ENCODE assay signal across 9 cellular contexts in the genomic region with DNA sequence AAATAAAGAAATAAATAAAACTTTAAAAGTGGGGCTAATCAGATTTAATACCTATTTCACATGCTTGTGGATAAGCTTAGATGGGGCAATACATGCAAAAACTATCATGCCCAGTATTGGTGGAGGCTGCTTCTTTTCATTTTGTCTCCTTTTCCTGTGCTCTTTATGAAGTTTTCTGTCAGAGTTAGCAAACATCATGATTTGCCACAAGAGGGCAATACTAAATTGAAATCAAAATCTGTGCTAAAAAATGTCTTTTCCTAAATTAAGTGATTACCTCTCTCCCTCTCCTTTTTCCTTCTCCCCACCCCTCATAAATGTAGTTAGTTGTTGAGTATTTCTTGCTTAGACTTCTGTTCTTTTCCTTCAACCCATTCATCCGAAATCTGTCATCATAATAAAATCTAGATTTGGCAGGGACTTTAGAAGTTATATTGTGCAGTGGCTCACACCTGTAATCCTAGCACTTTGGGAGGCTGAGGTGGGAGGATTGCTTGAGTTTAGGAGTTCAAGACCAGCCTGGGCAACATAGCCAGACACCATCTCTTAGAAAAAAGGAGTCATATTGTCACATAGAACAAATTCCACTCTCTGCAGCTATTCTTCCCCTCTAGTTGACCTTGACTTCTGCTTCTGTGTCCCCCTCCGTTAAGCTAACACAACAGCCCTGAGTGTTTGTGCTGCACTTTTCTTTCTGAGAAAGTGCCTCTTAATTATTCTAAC. TPM values are rescaled to one million over a fixed set of nuclear protein-coding genes. Genes with fewer than 3 reads are reported as not detected.
A peak's percentile ranks its signal among the peaks of the same experiment; 100 is the strongest.
DNase-seq lines count a peak whose midpoint lies in the region; ATAC-seq and TF ChIP-seq lines count a peak whose summit lies in the region.
"Had no signal": no experiment of that assay in that cellular context is flagged by ENCODE, and none has a peak within 500 bp of the region (broad histone marks: within the 10 kb centered on the region; RNA-seq: fewer than 3 reads in every experiment).

No MANE protein-coding gene starts in this region.

- no peaks in the 10 kb centered on the region for H3K9me2 ChIP-seq in GM23338 (ENCODE audit: insufficient read depth)

- peaks cover 35% of the 10 kb centered on the region for H3K4me1 Mint-ChIP-seq in GM23338

- H3K36me3 Mint-ChIP-seq in GM23338 (ENCODE audit: low read depth) = no peaks in the 10 kb centered on the region

- peaks cover 6% of the 10 kb centered on the region for H3K27me3 Mint-ChIP-seq in GM23338 (ENCODE audit: insufficient read depth, low read depth, poor library complexity)

- H2AFZ ChIP-seq in GM23338 = no peak overlapping the region

- no peak overlapping the region for H3K4me3 Mint-ChIP-seq in GM23338

- H3K4me1 ChIP-seq in GM23338 (ENCODE audit: insufficient read depth) = peaks cover 32% of the 10 kb centered on the region

- no peaks in the 10 kb centered on the region for H3K79me2 ChIP-seq in GM23338 (replicated peaks; ENCODE audit: insufficient read depth)

- H3K9me3 Mint-ChIP-seq in GM23338 = no peaks in the 10 kb centered on the region; the same call in 2 of the 3 replicates

- H3K27ac ChIP-seq in 22Rv1 (no peak overlapping the region), GM23338 (ENCODE audit: low read depth) (no peak overlapping the region), VCaP (no peak overlapping the region)

- peak; percentile 63 for TF ChIP-seq CTCF in 22Rv1 (IDR thresholded peaks at IDR 0.05)
- TF ChIP-seq CTCF in GM23338 (conservative IDR thresholded peaks at IDR 0.05; ENCODE audit: low read depth in 2 of 2) = peak; percentile 57 to 76
- peak; percentile 74 for TF ChIP-seq CTCF in VCaP (conservative IDR thresholded peaks at IDR 0.05)

- no peaks in the 10 kb centered on the region for H4K20me1 ChIP-seq in GM23338 (replicated peaks; ENCODE audit: insufficient read depth)

- ATAC-seq in GM23338 = no peak
- ATAC-seq in HG02798 (IDR thresholded peaks at IDR 0.05; ENCODE audit: poor library complexity, unreplicated experiment) = no peak
- no peak for ATAC-seq in GM19035 (IDR thresholded peaks at IDR 0.05; ENCODE audit: unreplicated experiment)

- peak; percentile 56 for DNase-seq in GM23338 (ENCODE audit: low spot score)
- peak; percentile 17 for DNase-seq in kidney glomerular epithelial cell (lab: John Stamatoyannopoulos, UW)
- no peak for DNase-seq in activated T-cell treated with anti-CD3 and anti-CD28 coated beads, Interleukin-2, amount 50 U/mL, for 48 hours
- DNase-seq in GM19238 (ENCODE audit: insufficient read length, low spot score) = no peak
- DNase-seq: NCI-H1436 treated with DMSO at 0.1 percent for 48 hours had no signal

- H3K27me3 ChIP-seq in GM23338 (ENCODE audit: insufficient read depth) = no peaks in the 10 kb centered on the region

- H3K27ac Mint-ChIP-seq in GM23338 = no peak overlapping the region

- no peaks in the 10 kb centered on the region for H3F3A ChIP-seq in GM23338 (replicated peaks; ENCODE audit: low read depth)

- H3K4me3 ChIP-seq in GM23338 = no peak overlapping the region

- H3K4me2 ChIP-seq in GM23338 = no peak overlapping the region

- no peaks in the 10 kb centered on the region for H3K36me3 ChIP-seq in GM23338 (ENCODE audit: insufficient read depth)

TF ChIP-seq in GM23338, 12 proteins besides CTCF, POLR2A, EP300 and RAD21:
- no peak for TF ChIP-seq ZNF114 (CRISPR knock-in tag; IDR thresholded peaks at IDR 0.05)
- no peak for TF ChIP-seq EZH2phosphoT487 (IDR thresholded peaks at IDR 0.05; ENCODE audit: unreplicated experiment)
- TF ChIP-seq POLR2AphosphoS5 (IDR thresholded peaks at IDR 0.05; ENCODE audit: low read depth) = no peak
- no peak for TF ChIP-seq ETS1 (IDR thresholded peaks at IDR 0.05)
- TF ChIP-seq EZH2 (IDR thresholded peaks at IDR 0.05; ENCODE audit: low read depth, unreplicated experiment) = no peak
- TF ChIP-seq CREB1 (CRISPR knock-in tag; IDR thresholded peaks at IDR 0.05; ENCODE audit: low read depth) = no peak
- no peak for TF ChIP-seq NANOG (IDR thresholded peaks at IDR 0.05; ENCODE audit: borderline replicate concordance)
- no peak for TF ChIP-seq JUNB (IDR thresholded peaks at IDR 0.05; ENCODE audit: unreplicated experiment)
- TF ChIP-seq, protein P1, sequence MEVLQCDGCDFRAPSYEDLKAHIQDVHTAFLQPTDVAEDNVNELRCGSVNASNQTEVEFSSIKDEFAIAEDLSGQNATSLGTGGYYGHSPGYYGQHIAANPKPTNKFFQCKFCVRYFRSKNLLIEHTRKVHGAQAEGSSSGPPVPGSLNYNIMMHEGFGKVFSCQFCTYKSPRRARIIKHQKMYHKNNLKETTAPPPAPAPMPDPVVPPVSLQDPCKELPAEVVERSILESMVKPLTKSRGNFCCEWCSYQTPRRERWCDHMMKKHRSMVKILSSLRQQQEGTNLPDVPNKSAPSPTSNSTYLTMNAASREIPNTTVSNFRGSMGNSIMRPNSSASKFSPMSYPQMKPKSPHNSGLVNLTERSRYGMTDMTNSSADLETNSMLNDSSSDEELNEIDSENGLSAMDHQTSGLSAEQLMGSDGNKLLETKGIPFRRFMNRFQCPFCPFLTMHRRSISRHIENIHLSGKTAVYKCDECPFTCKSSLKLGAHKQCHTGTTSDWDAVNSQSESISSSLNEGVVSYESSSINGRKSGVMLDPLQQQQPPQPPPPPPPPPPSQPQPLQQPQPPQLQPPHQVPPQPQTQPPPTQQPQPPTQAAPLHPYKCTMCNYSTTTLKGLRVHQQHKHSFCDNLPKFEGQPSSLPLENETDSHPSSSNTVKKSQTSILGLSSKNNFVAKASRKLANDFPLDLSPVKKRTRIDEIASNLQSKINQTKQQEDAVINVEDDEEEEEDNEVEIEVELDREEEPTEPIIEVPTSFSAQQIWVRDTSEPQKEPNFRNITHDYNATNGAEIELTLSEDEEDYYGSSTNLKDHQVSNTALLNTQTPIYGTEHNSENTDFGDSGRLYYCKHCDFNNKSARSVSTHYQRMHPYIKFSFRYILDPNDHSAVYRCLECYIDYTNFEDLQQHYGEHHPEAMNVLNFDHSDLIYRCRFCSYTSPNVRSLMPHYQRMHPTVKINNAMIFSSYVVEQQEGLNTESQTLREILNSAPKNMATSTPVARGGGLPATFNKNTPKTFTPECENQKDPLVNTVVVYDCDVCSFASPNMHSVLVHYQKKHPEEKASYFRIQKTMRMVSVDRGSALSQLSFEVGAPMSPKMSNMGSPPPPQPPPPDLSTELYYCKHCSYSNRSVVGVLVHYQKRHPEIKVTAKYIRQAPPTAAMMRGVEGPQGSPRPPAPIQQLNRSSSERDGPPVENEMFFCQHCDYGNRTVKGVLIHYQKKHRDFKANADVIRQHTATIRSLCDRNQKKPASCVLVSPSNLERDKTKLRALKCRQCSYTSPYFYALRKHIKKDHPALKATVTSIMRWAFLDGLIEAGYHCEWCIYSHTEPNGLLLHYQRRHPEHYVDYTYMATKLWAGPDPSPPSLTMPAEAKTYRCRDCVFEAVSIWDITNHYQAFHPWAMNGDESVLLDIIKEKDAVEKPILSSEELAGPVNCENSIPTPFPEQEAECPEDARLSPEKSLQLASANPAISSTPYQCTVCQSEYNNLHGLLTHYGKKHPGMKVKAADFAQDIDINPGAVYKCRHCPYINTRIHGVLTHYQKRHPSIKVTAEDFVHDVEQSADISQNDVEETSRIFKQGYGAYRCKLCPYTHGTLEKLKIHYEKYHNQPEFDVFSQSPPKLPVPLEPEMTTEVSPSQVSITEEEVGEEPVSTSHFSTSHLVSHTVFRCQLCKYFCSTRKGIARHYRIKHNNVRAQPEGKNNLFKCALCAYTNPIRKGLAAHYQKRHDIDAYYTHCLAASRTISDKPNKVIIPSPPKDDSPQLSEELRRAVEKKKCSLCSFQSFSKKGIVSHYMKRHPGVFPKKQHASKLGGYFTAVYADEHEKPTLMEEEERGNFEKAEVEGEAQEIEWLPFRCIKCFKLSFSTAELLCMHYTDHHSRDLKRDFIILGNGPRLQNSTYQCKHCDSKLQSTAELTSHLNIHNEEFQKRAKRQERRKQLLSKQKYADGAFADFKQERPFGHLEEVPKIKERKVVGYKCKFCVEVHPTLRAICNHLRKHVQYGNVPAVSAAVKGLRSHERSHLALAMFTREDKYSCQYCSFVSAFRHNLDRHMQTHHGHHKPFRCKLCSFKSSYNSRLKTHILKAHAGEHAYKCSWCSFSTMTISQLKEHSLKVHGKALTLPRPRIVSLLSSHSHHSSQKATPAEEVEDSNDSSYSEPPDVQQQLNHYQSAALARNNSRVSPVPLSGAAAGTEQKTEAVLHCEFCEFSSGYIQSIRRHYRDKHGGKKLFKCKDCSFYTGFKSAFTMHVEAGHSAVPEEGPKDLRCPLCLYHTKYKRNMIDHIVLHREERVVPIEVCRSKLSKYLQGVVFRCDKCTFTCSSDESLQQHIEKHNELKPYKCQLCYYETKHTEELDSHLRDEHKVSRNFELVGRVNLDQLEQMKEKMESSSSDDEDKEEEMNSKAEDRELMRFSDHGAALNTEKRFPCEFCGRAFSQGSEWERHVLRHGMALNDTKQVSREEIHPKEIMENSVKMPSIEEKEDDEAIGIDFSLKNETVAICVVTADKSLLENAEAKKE (CRISPR knock-in tag; IDR thresholded peaks at IDR 0.05) = no peak
- no peak for TF ChIP-seq ZNF331 (CRISPR knock-in tag; IDR thresholded peaks at IDR 0.05; ENCODE audit: low read depth)
TF ChIP-seq in GM23338: peak in this region for 0.

RNA-seq across cellular contexts. Expression of gene ARHGAP42, which starts 4.7 kb away (rescaled TPM):
- 32.2 and 35.7 TPM in 2 replicates for total RNA-seq in GM23338 (2014; rRNA removed; shearing (Covaris generic))
- 23.5 and 23.7 TPM in 2 replicates for polyA plus RNA-seq in GM23338 (2016; fragmentation: Nextera tagmentation; extraction: Ambion mirVana)

Comparison
In these comparisons a context has a peak if more than half of its experiments do, and no peak if none do; other contexts are left out.
1. DNase-seq: peak in GM23338 (single experiment) and kidney glomerular epithelial cell (single experiment); none in activated T-cell treated with anti-CD3 and anti-CD28 coated beads, Interleukin-2, amount 50 U/mL, for 48 hours (0 of 2) and GM19238 (single experiment).
2. Peak in every context shown above with its lines, with median percentiles within 50 percentile points of each other: CTCF ChIP-seq.